Comparison of ENCODE assay signal across 8 cellular contexts in genomic region chr10:42638821-42639270, GRCh38. TPM values are rescaled to one million over a fixed set of nuclear protein-coding genes. Genes with fewer than 3 reads are reported as not detected.
A peak's percentile ranks its signal among the peaks of the same experiment; 100 is the strongest.
DNase-seq lines count a peak whose midpoint lies in the region; ATAC-seq and TF ChIP-seq lines count a peak whose summit lies in the region.

No MANE protein-coding gene starts in this region.

- H3K9me3 ChIP-seq in liver (ENCODE audit: control insufficient read depth in 4 of 4, low read length in 3 of 4) (no peaks in the 10 kb centered on the region), thoracic aorta (no peaks in the 10 kb centered on the region)

- H3K27me3 Mint-ChIP-seq in activated naive CD8-positive, alpha-beta T cell treated with anti-CD3 and anti-CD28 coated beads, Interleukin-2, amount 50 U/mL, for 24 hours: no peaks in the 10 kb centered on the region

- peak overlapping the region; percentile 77 to 94 (median 86) for H3K4me3 ChIP-seq in liver (ENCODE audit: low read depth in 1 of 3, low read length in 3 of 3)
- H3K4me3 ChIP-seq in thoracic aorta: peak overlapping the region; percentile 88

- H3K9me3 Mint-ChIP-seq in activated naive CD8-positive, alpha-beta T cell treated with anti-CD3 and anti-CD28 coated beads, Interleukin-2, amount 50 U/mL, for 24 hours: no peaks in the 10 kb centered on the region

- H3K9ac ChIP-seq in liver (ENCODE audit: low read depth in 1 of 2, low read length in 2 of 2): peak overlapping the region; percentile 57 to 73

- 0% methylated on average over 6 of the region's 6 CpGs for WGBS in liver

- peaks cover 31% of the 10 kb centered on the region for H3K4me1 Mint-ChIP-seq in activated naive CD8-positive, alpha-beta T cell treated with anti-CD3 and anti-CD28 coated beads, Interleukin-2, amount 50 U/mL, for 24 hours

- no peak for TF ChIP-seq CTCF in liver (IDR thresholded peaks at IDR 0.05; ENCODE audit: low read depth, low read length, missing input control)
- TF ChIP-seq CTCF in thoracic aorta (IDR thresholded peaks at IDR 0.05): no peak

- H3K27me3 ChIP-seq in liver (ENCODE audit: control insufficient read depth in 4 of 4, insufficient read depth in 4 of 4, low read length in 3 of 4) (no peaks in the 10 kb centered on the region), thoracic aorta (replicated peaks; ENCODE audit: insufficient read depth) (no peaks in the 10 kb centered on the region)

- ATAC-seq in activated naive CD8-positive, alpha-beta T cell treated with anti-CD3 and anti-CD28 coated beads, Interleukin-2, amount 50 U/mL, for 24 hours: no peak
- no peak for ATAC-seq in thoracic aorta (ENCODE audit: insufficient number of reproducible peaks, low FRiP score, low read depth)
- no peak for ATAC-seq in HG03442 (IDR thresholded peaks at IDR 0.05; ENCODE audit: unreplicated experiment)

- H3K4me1 ChIP-seq in liver (ENCODE audit: control insufficient read depth in 4 of 4, insufficient read depth in 4 of 4, low read length in 3 of 4) (peaks cover 2 to 26% (median 20%) of the 10 kb centered on the region in 4 donors), thoracic aorta (ENCODE audit: control insufficient read depth in 1 of 2, low read depth in 2 of 2) (peaks cover 6 to 7% of the 10 kb centered on the region in 2 donors)

- H3K36me3 ChIP-seq in liver (ENCODE audit: control insufficient read depth in 4 of 4, insufficient read depth in 3 of 4, low read depth in 1 of 4, low read length in 3 of 4) (peaks cover 0 to 2% (median 0%) of the 10 kb centered on the region in 4 donors), thoracic aorta (no peaks in the 10 kb centered on the region)

- peak overlapping the region; percentile 93 for H3K27ac Mint-ChIP-seq in activated naive CD8-positive, alpha-beta T cell treated with anti-CD3 and anti-CD28 coated beads, Interleukin-2, amount 50 U/mL, for 24 hours

- peaks cover 13% of the 10 kb centered on the region for H3K36me3 Mint-ChIP-seq in activated naive CD8-positive, alpha-beta T cell treated with anti-CD3 and anti-CD28 coated beads, Interleukin-2, amount 50 U/mL, for 24 hours (ENCODE audit: low read depth)

- DNase-seq in activated T-cell treated with anti-CD3 and anti-CD28 coated beads for 4 hours: peak; percentile 16
- DNase-seq in activated T-cell treated with anti-CD3 and anti-CD28 coated beads, Interleukin-2, amount 50 U/mL, for 1 hour: no peak
- DNase-seq in activated naive CD8-positive, alpha-beta T cell treated with anti-CD3 and anti-CD28 coated beads, Interleukin-2, amount 50 U/mL, for 24 hours: no peak
- no peak for DNase-seq in thoracic aorta (ENCODE audit: low spot score)
- DNase-seq in inferior parietal cortex (ENCODE audit: extremely low spot score): no peak
- DNase-seq in cortex of kidney (lab: John Stamatoyannopoulos, UW): no peak

- no peak for TF ChIP-seq RAD21 in liver (IDR thresholded peaks at IDR 0.05)

- H3K27ac ChIP-seq in liver (ENCODE audit: low read depth in 1 of 2, low read length in 2 of 2) (peak overlapping the region; percentile 94 to 96), thoracic aorta (peak overlapping the region; percentile 88 to 90)

- peak overlapping the region; percentile 96 for H3K4me3 Mint-ChIP-seq in activated naive CD8-positive, alpha-beta T cell treated with anti-CD3 and anti-CD28 coated beads, Interleukin-2, amount 50 U/mL, for 24 hours

TF ChIP-seq in liver, 16 proteins besides CTCF, POLR2A, EP300 and RAD21:
- TF ChIP-seq MAX (IDR thresholded peaks at IDR 0.05): no peak
- TF ChIP-seq HNF4G (IDR thresholded peaks at IDR 0.05): no peak
- TF ChIP-seq SP1 (IDR thresholded peaks at IDR 0.05): no peak
- peak; percentile 6 for TF ChIP-seq ZBTB33 (IDR thresholded peaks at IDR 0.05)
- no peak for TF ChIP-seq FOXA2 (IDR thresholded peaks at IDR 0.05)
- no peak for TF ChIP-seq REST (IDR thresholded peaks at IDR 0.05)
- TF ChIP-seq NR2F2 (IDR thresholded peaks at IDR 0.05): no peak
- no peak for TF ChIP-seq RXRA (IDR thresholded peaks at IDR 0.05)
- no peak for TF ChIP-seq EGR1 (IDR thresholded peaks at IDR 0.05; ENCODE audit: low read depth in 2 of 2)

RNA-seq across cellular contexts. Expression of gene ZNF33B, which starts 0.5 kb away (rescaled TPM):
- 10 to 100 TPM; 10.0 to 16.0 TPM for total RNA-seq in liver
- polyA plus RNA-seq in liver: 1 to 10 TPM; 5.6 to 7.0 TPM
- 10 to 100 TPM in 1 of 2 donors, 1 to 10 TPM in 1; 5.6 to 12.1 TPM for total RNA-seq in thoracic aorta
